Comparison of ENCODE assay signal across 16 cellular contexts in genomic region chr10:32150532-32151101, GRCh38.
DNase-seq lines count a peak whose midpoint lies in the region; ATAC-seq, FAIRE-seq and TF ChIP-seq lines count a peak whose summit lies in the region.
"Had no signal": no experiment of that assay in that cellular context is flagged by ENCODE, and none has a peak within 500 bp of the region (broad histone marks: within the 10 kb centered on the region; RNA-seq: fewer than 3 reads in every experiment).

No MANE protein-coding gene starts in this region.

- no peak overlapping the region for H2AFZ ChIP-seq in H9 (ENCODE audit: low read length)
- peak overlapping the region; percentile 11; the same call in 1 of the 2 replicates for H2AFZ ChIP-seq in GM12878 (ENCODE audit: control insufficient read depth, low read depth, low read length)

- H3K9ac ChIP-seq in H9 (ENCODE audit: extremely low read depth, insufficient read length, low read length) (no peak overlapping the region), GM12878 (ENCODE audit: control insufficient read depth, insufficient read depth, low read length) (no peak overlapping the region)

- H4K20me1 ChIP-seq in H9 (ENCODE audit: control insufficient read depth, insufficient read depth, insufficient read length) = no peaks in the 10 kb centered on the region
- no peaks in the 10 kb centered on the region for H4K20me1 ChIP-seq in GM12878 (ENCODE audit: control insufficient read depth, insufficient read depth)

- no peaks in the 10 kb centered on the region for H3K27me3 Mint-ChIP-seq in CD4-positive, CD25-positive, alpha-beta regulatory T cell
- H3K27me3 Mint-ChIP-seq in H9 (ENCODE audit: low read depth) = no peaks in the 10 kb centered on the region
- H3K27me3 Mint-ChIP-seq: activated B cell treated with CpG ODN at 0.5 μM for 24 hours had no signal

- in situ Hi-C loops in GM12878 (cut with MboI) = no loop called here

- intact Hi-C loops in GM12878 (cut with micrococcal nuclease; ENCODE audit: unreplicated experiment) = no loop called here

- no peak for TF ChIP-seq CTCF in H9 (conservative IDR thresholded peaks at IDR 0.05)
- no peak for TF ChIP-seq CTCF in GM12878 (IDR thresholded peaks at IDR 0.05 in 2 of 3, conservative IDR thresholded peaks at IDR 0.05 in 1 of 3; ENCODE audit: control insufficient read depth in 2 of 3, extremely low read depth in 1 of 3, insufficient read depth in 1 of 3, low read depth in 3 of 3, low read length in 3 of 3)
- no peak for TF ChIP-seq CTCF in foreskin fibroblast (IDR thresholded peaks at IDR 0.05; ENCODE audit: low read depth, low read length)
- no peak for TF ChIP-seq CTCF in D721Med (IDR thresholded peaks at IDR 0.05; ENCODE audit: insufficient read depth, missing control alignments)

- H4K8ac ChIP-seq in H9 (replicated peaks; ENCODE audit: insufficient read length, low read depth, low read length) = no peak overlapping the region

- no peak overlapping the region for H4K91ac ChIP-seq in H9 (ENCODE audit: insufficient read length, low read depth, low read length)

- no peak overlapping the region; the same call in 1 of the 2 replicates for H3K14ac ChIP-seq in H9 (ENCODE audit: insufficient read depth, low read length)

- H3K27ac Mint-ChIP-seq in CD4-positive, CD25-positive, alpha-beta regulatory T cell = peak overlapping the region in 2 of 3 donors; percentile 17 to 81
- H3K27ac Mint-ChIP-seq in H9 = peak overlapping the region in 2 of 3 experiments; percentile 74 to 81; a peak in 4 of 7 replicates
- H3K27ac Mint-ChIP-seq: activated B cell treated with CpG ODN at 0.5 μM for 24 hours had no signal

- H3K27ac ChIP-seq in CD4-positive, CD25-positive, alpha-beta regulatory T cell (ENCODE audit: insufficient read depth, low read length, poor library complexity, severe bottlenecking) = no peak overlapping the region
- H3K27ac ChIP-seq in H9 (ENCODE audit: insufficient read length, low read depth, low read length) (no peak overlapping the region), GM12878 (ENCODE audit: control insufficient read depth, insufficient read depth) (no peak overlapping the region), mesodermal cell (ENCODE audit: low read depth, low read length, severe bottlenecking) (peak overlapping the region; percentile 33)
- H3K27ac ChIP-seq: upper lobe of right lung had no signal

- no peaks in the 10 kb centered on the region for H3K23me2 ChIP-seq in H9 (ENCODE audit: insufficient read length, low read depth, low read length, poor library complexity, severe bottlenecking)

- H3T11ph ChIP-seq in H9 (ENCODE audit: low read length) = no peak overlapping the region

- no CpG with 5 or more reads among the region's 8 CpGs for WGBS in H9 (ENCODE audit: extremely low coverage, insufficient read length, low lambda C conversion rate)
- WGBS in GM12878 (ENCODE audit: insufficient coverage, insufficient replicate concordance, low lambda C conversion rate, missing lambda C conversion rate) = 72% methylated on average over 8 of the region's 8 CpGs
- WGBS in mesodermal cell (ENCODE audit: insufficient coverage in 2 of 2), 2 experiments = 66 to 79% methylated on average over 7 to 8 of the region's 8 CpGs

- peak overlapping the region; percentile 4 for H3K4me3 ChIP-seq in CD4-positive, CD25-positive, alpha-beta regulatory T cell (ENCODE audit: low read depth, low read length)
- H3K4me3 ChIP-seq in GM12878 = no peak overlapping the region
- no peak overlapping the region for H3K4me3 ChIP-seq in mesodermal cell (ENCODE audit: extremely low read depth, insufficient read depth, low read length, poor library complexity, severe bottlenecking)
- H3K4me3 ChIP-seq in foreskin fibroblast (ENCODE audit: low read depth in 1 of 2, low read length in 2 of 2) = no peak overlapping the region
- H3K4me3 ChIP-seq: upper lobe of right lung had no signal

- no peak for TF ChIP-seq EP300 in GM12878 (IDR thresholded peaks at IDR 0.05; ENCODE audit: borderline replicate concordance in 1 of 2, control insufficient read depth in 1 of 2, low read depth in 2 of 2, low read length in 2 of 2)

- no peak overlapping the region for H2AK5ac ChIP-seq in H9 (ENCODE audit: insufficient read length, low read length)

- RAD21 ChIA-PET in GM12878 (lab: Charles Lee; ENCODE audit: unreplicated experiment) = no interaction called here

- H3K4me1 ChIP-seq in CD4-positive, CD25-positive, alpha-beta regulatory T cell (ENCODE audit: control insufficient read depth, insufficient read depth, low read length, poor library complexity, severe bottlenecking) = peaks cover 15% of the 10 kb centered on the region
- H3K4me1 ChIP-seq in H9 (ENCODE audit: insufficient read depth, low read length) (no peaks in the 10 kb centered on the region), GM12878 (ENCODE audit: control insufficient read depth, insufficient read depth, low read length) (peaks cover 16% of the 10 kb centered on the region), mesodermal cell (ENCODE audit: control insufficient read depth, insufficient read depth, low read length, poor library complexity, severe bottlenecking) (peaks cover 28% of the 10 kb centered on the region)
- H3K4me1 ChIP-seq: upper lobe of right lung had no signal

- peak in 2 of 3 donors; percentile 14 to 44 for DNase-seq in CD4-positive, CD25-positive, alpha-beta regulatory T cell
- no peak for DNase-seq in H9
- DNase-seq in GM12878 (ENCODE audit: low read depth, low spot score) = no peak
- no peak for DNase-seq in HT-29 (ENCODE audit: low spot score)
- DNase-seq in foreskin fibroblast = no peak
- no peak for DNase-seq in D721Med (ENCODE audit: insufficient read length, low spot score)
- DNase-seq: activated B cell treated with CpG ODN at 0.5 μM for 24 hours, KG1, kidney glomerular epithelial cell, NCI-H1436 treated with DMSO at 0.1 percent for 48 hours, NCI-H510A treated with DMSO at 0.1 percent for 48 hours, PC-3, upper lobe of right lung had no signal

- H3K9me3 ChIP-seq in CD4-positive, CD25-positive, alpha-beta regulatory T cell (ENCODE audit: control insufficient read depth in 2 of 2, low read length in 2 of 2) = peaks cover 5 to 7% of the 10 kb centered on the region in 2 experiments
- no peaks in the 10 kb centered on the region for H3K9me3 ChIP-seq in H9 (ENCODE audit: control insufficient read depth, low read depth, low read length)
- no peaks in the 10 kb centered on the region for H3K9me3 ChIP-seq in GM12878 (replicated peaks; ENCODE audit: control insufficient read depth, insufficient read depth, low read length)
- peaks cover 16% of the 10 kb centered on the region for H3K9me3 ChIP-seq in mesodermal cell (ENCODE audit: control insufficient read depth, low read length)
- H3K9me3 ChIP-seq: upper lobe of right lung had no signal

- H4K5ac ChIP-seq in H9 (ENCODE audit: insufficient read length, low read depth, low read length) = no peak overlapping the region

- no peak overlapping the region for H2BK20ac ChIP-seq in H9 (ENCODE audit: low read depth, low read length, poor library complexity, severe bottlenecking)

- peaks cover 0 to 21% (median 6%) of the 10 kb centered on the region in 7 donors for H3K9me3 Mint-ChIP-seq in CD4-positive, CD25-positive, alpha-beta regulatory T cell
- peaks cover 11 to 13% of the 10 kb centered on the region in 2 experiments for H3K9me3 Mint-ChIP-seq in H9

- FAIRE-seq in GM12878 (lab: Jason Lieb, UNC) (no peak), D721Med (lab: Jason Lieb, UNC) (no peak)
- FAIRE-seq: GM12892 had no signal

- no TSS peak for BruUV-seq in GM12878 (replicated peaks; lab: Mats Ljungman, UMichigan)

- H3K4me1 Mint-ChIP-seq in CD4-positive, CD25-positive, alpha-beta regulatory T cell = peaks cover 12 to 37% (median 22%) of the 10 kb centered on the region in 4 donors
- peaks cover 14% of the 10 kb centered on the region in 2 experiments; a peak in 3 of 4 replicates for H3K4me1 Mint-ChIP-seq in H9
- H3K4me1 Mint-ChIP-seq: activated B cell treated with CpG ODN at 0.5 μM for 24 hours had no signal

- peaks cover 3% of the 10 kb centered on the region for H3K36me3 Mint-ChIP-seq in CD4-positive, CD25-positive, alpha-beta regulatory T cell
- H3K36me3 Mint-ChIP-seq in H9 (ENCODE audit: insufficient read depth in 1 of 3, low read depth in 3 of 3) = peaks cover 0 to 17% (median 6%) of the 10 kb centered on the region in 3 experiments; a peak in 4 of 7 replicates

- CTCF ChIA-PET in GM12878 (lab: Yijun Ruan, JAX) = interaction anchor here (1.1 kb wide), 1 partner anchor 94 kb away, joined by 3 read pairs; the partner anchor contains the start of gene KIF5B

- no peak overlapping the region for H3K18ac ChIP-seq in H9 (ENCODE audit: insufficient read length, low read depth, low read length)

- SMC1A ChIA-PET in GM12878 (lab: Charles Lee; ENCODE audit: uncharacterized antibody, unreplicated experiment) = no interaction called here

- no peak for ATAC-seq in CD4-positive, CD25-positive, alpha-beta regulatory T cell (ENCODE audit: low read depth in 2 of 2)
- ATAC-seq in GM12878 (no peak), GM19324 (IDR thresholded peaks at IDR 0.05; ENCODE audit: low FRiP score, unreplicated experiment) (no peak)
- ATAC-seq: PC-3, upper lobe of right lung had no signal

- TF ChIP-seq POLR2A in GM12878 (IDR thresholded peaks at IDR 0.05; ENCODE audit: low read depth, low read length) = no peak

- TF ChIP-seq RAD21 in GM12878 (IDR thresholded peaks at IDR 0.05; ENCODE audit: insufficient read depth, low read depth, low read length) = no peak

- POLR2A ChIA-PET in GM12878 (lab: Charles Lee) = interaction anchor here (0.5 kb wide), 1 partner anchor 17 kb away, joined by 3 read pairs; no protein-coding TSS in a partner anchor

- no peak overlapping the region for H2BK120ac ChIP-seq in H9 (ENCODE audit: low read depth, low read length, poor library complexity, severe bottlenecking)

- no peaks in the 10 kb centered on the region for H3K79me1 ChIP-seq in H9 (ENCODE audit: insufficient read depth, low read depth, low read length, poor library complexity, severe bottlenecking)

- peak overlapping the region in 2 of 4 donors; percentile 5 to 18 for H3K4me3 Mint-ChIP-seq in CD4-positive, CD25-positive, alpha-beta regulatory T cell
- no peak overlapping the region for H3K4me3 Mint-ChIP-seq in H9
- H3K4me3 Mint-ChIP-seq: activated B cell treated with CpG ODN at 0.5 μM for 24 hours had no signal

- H2BK15ac ChIP-seq in H9 (ENCODE audit: low read depth, low read length) = no peak overlapping the region

- H3K27me3 ChIP-seq in CD4-positive, CD25-positive, alpha-beta regulatory T cell (ENCODE audit: control insufficient read depth, insufficient read depth, low read length) = no peaks in the 10 kb centered on the region
- H3K27me3 ChIP-seq in H9 (ENCODE audit: insufficient read depth, low read length) = no peaks in the 10 kb centered on the region
- no peaks in the 10 kb centered on the region for H3K27me3 ChIP-seq in GM12878 (replicated peaks in 1 of 2; ENCODE audit: control insufficient read depth in 2 of 2, insufficient read depth in 2 of 2, low read length in 1 of 2)
- H3K27me3 ChIP-seq: upper lobe of right lung had no signal

- no peak overlapping the region for H3K4ac ChIP-seq in H9 (ENCODE audit: low read depth, low read length)

- H2BK5ac ChIP-seq in H9 (ENCODE audit: insufficient read length, low read length) = no peak overlapping the region

- no peak overlapping the region for H3K23ac ChIP-seq in H9 (ENCODE audit: insufficient read length, low read depth, low read length)

- H2BK12ac ChIP-seq in H9 (ENCODE audit: insufficient read length, low read depth, low read length) = no peak overlapping the region

- H3K56ac ChIP-seq in H9 (ENCODE audit: insufficient read length, low read depth, low read length) = no peak overlapping the region

- no peaks in the 10 kb centered on the region for H3K36me3 ChIP-seq in CD4-positive, CD25-positive, alpha-beta regulatory T cell (ENCODE audit: control insufficient read depth, insufficient read depth, low read length)
- H3K36me3 ChIP-seq in GM12878 (ENCODE audit: control insufficient read depth in 2 of 2, insufficient read depth in 2 of 2, low read length in 1 of 2) (no peaks in the 10 kb centered on the region), mesodermal cell (ENCODE audit: control insufficient read depth, insufficient read depth, low read length) (no peaks in the 10 kb centered on the region)
- H3K36me3 ChIP-seq: upper lobe of right lung had no signal

- H3K79me2 ChIP-seq in H9 (ENCODE audit: insufficient read depth, low read length) = no peaks in the 10 kb centered on the region
- no peaks in the 10 kb centered on the region for H3K79me2 ChIP-seq in GM12878 (ENCODE audit: control insufficient read depth, insufficient read depth, low read length)

- H3K4me2 ChIP-seq in H9 (ENCODE audit: insufficient read depth, insufficient read length, low read length) (no peak overlapping the region), GM12878 (ENCODE audit: control insufficient read depth, insufficient read depth) (no peak overlapping the region)

Comparison
In these comparisons a context has a peak if more than half of its experiments do, and no peak if none do; other contexts are left out.
1. DNase-seq: peak in CD4-positive, CD25-positive, alpha-beta regulatory T cell (2 of 3); none in H9 (single experiment), GM12878 (single experiment), HT-29 (single experiment), foreskin fibroblast (0 of 2) and D721Med (single experiment).